Comparison of ENCODE assay signal across 13 cellular contexts in the genomic region with DNA sequence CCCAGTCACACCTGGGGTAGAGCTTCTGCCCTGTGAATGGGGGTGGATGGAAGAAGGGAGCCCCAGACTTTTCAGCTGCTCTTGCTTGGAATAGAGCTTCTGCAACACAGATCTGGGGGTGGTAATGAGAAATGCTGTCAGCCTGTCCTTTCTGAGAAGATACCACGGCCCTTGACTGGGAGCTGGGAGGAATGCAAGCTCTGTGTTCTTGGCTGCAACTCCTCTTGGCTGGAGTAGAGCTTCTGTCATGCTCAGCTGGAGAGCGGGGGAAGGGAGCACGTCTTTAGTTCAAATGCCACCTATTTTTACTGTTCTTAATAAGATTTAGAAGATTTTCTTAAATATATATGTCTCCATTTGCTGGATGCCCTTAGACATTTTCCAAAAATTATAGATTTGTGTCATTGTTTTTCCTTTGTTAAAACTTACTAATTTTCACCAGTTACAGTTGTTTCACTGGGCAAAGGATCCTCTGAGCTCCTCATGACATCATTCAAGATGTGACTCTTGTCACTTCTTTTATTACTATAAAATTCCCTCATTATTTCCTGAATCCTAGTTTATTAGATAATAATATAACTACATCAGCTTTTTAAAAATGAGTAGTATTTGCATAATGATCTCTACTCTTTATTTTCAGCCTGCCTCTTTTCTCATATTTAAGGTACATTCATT.
A peak's percentile ranks its signal among the peaks of the same experiment; 100 is the strongest.
DNase-seq lines count a peak whose midpoint lies in the region; ATAC-seq and TF ChIP-seq lines count a peak whose summit lies in the region.
"Had no signal": no experiment of that assay in that cellular context is flagged by ENCODE, and none has a peak within 500 bp of the region (broad histone marks: within the 10 kb centered on the region; RNA-seq: fewer than 3 reads in every experiment).

No MANE protein-coding gene starts in this region.

- no peak for TF ChIP-seq RAD21 in HCT116 (IDR thresholded peaks at IDR 0.05; ENCODE audit: low read depth)

- H3K4me1 ChIP-seq in HCT116 (ENCODE audit: control insufficient read depth in 1 of 2, insufficient read depth in 2 of 2, low read length in 2 of 2) (no peaks in the 10 kb centered on the region), esophagus muscularis mucosa (peaks cover 12 to 30% (median 22%) of the 10 kb centered on the region in 4 donors), skeletal muscle satellite cell (ENCODE audit: control insufficient read depth, insufficient read depth, low read length) (peaks cover 28% of the 10 kb centered on the region)
- H3K4me1 ChIP-seq: Caco-2 had no signal

- TF ChIP-seq CTCF in HCT116 (IDR thresholded peaks at IDR 0.05 in 2 of 3, conservative IDR thresholded peaks at IDR 0.05 in 1 of 3; ENCODE audit: borderline replicate concordance in 1 of 3, insufficient read depth in 1 of 3, low read depth in 2 of 3, low read length in 2 of 3) (no peak), esophagus muscularis mucosa (IDR thresholded peaks at IDR 0.05) (no peak)

- H3K4me3 ChIP-seq in HCT116 (replicated peaks in 1 of 2; ENCODE audit: low read depth in 1 of 2, low read length in 2 of 2) (no peak overlapping the region), esophagus muscularis mucosa (no peak overlapping the region), skeletal muscle satellite cell (ENCODE audit: low read length) (no peak overlapping the region)

- H3K9me3 ChIP-seq in HCT116 (ENCODE audit: control insufficient read depth in 1 of 2, insufficient read depth in 1 of 2, low read depth in 1 of 2, low read length in 2 of 2) = no peaks in the 10 kb centered on the region
- H3K9me3 ChIP-seq in esophagus muscularis mucosa = no peaks in the 10 kb centered on the region
- H3K9me3 ChIP-seq in skeletal muscle satellite cell (replicated peaks; ENCODE audit: low read length) = no peaks in the 10 kb centered on the region
- H3K9me3 ChIP-seq: Caco-2 had no signal

- H3K79me2 ChIP-seq in HCT116 (ENCODE audit: insufficient read depth, low read length) = no peaks in the 10 kb centered on the region

- peak overlapping the region; percentile 77 for H2AFZ ChIP-seq in HCT116 (ENCODE audit: low read depth, low read length, poor library complexity, severe bottlenecking)

- H3K36me3 ChIP-seq in HCT116 (ENCODE audit: control insufficient read depth in 1 of 2, insufficient read depth in 2 of 2, low read length in 2 of 2) (no peaks in the 10 kb centered on the region), esophagus muscularis mucosa (no peaks in the 10 kb centered on the region), skeletal muscle satellite cell (ENCODE audit: insufficient read depth, low read length) (no peaks in the 10 kb centered on the region)

- CTCF ChIA-PET in HCT116 (lab: Charles Lee) = no interaction called here

- RAD21 ChIA-PET in HCT116 (lab: Charles Lee; ENCODE audit: low non-redundant PET in 1 of 2, low total read pairs in 2 of 2, uncharacterized antibody in 2 of 2, unreplicated experiment in 2 of 2) = no interaction called here

- H3K27me3 ChIP-seq in HCT116 (ENCODE audit: insufficient read depth, low read length) = no peaks in the 10 kb centered on the region
- H3K27me3 ChIP-seq in esophagus muscularis mucosa = no peaks in the 10 kb centered on the region
- H3K27me3 ChIP-seq in skeletal muscle satellite cell (ENCODE audit: control insufficient read depth, insufficient read depth, low read length) = no peaks in the 10 kb centered on the region

- H3K9me2 ChIP-seq in HCT116 (ENCODE audit: insufficient read depth) = no peaks in the 10 kb centered on the region

- H4K20me1 ChIP-seq in HCT116 (ENCODE audit: insufficient read depth) = no peaks in the 10 kb centered on the region

- POLR2A ChIA-PET in HCT116 (lab: Charles Lee) = no interaction called here

- 11% methylated on average over 3 of the region's 3 CpGs for WGBS in esophagus muscularis mucosa

- H3K4me2 ChIP-seq in HCT116 (ENCODE audit: low read length) = no peak overlapping the region
- H3K4me2 ChIP-seq in skeletal muscle satellite cell (ENCODE audit: low read length) = no peak overlapping the region

- ATAC-seq in HCT116 (no peak), HG03095 (IDR thresholded peaks at IDR 0.05; ENCODE audit: unreplicated experiment) (no peak), GM21526 (IDR thresholded peaks at IDR 0.05; ENCODE audit: low FRiP score, unreplicated experiment) (no peak)
- ATAC-seq: naive thymus-derived CD4-positive, alpha-beta T cell had no signal

- no peak for TF ChIP-seq EP300 in esophagus muscularis mucosa (IDR thresholded peaks at IDR 0.05)

- intact Hi-C loops in HCT116 (cut with micrococcal nuclease) = no loop called here
- intact Hi-C loops in esophagus muscularis mucosa (cut with DNase I) = no loop called here

- no peak overlapping the region for H3K27ac ChIP-seq in HCT116 (ENCODE audit: low read depth, low read length)
- peak overlapping the region; percentile 65 to 74 (median 73) for H3K27ac ChIP-seq in esophagus muscularis mucosa (replicated peaks in 1 of 4)

- DNase-seq in HCT116 (ENCODE audit: low read depth, low spot score) (no peak), esophagus muscularis mucosa (ENCODE audit: extremely low spot score) (peak; percentile 93), kidney tubule cell (ENCODE audit: low spot score) (peak; percentile 46), NCI-H2081 (lab: John Stamatoyannopoulos, UW) (no peak), NCI-H2107 (lab: John Stamatoyannopoulos, UW) (no peak)
- DNase-seq: Caco-2; foreskin melanocyte; naive thymus-derived CD4-positive, alpha-beta T cell; NCI-H748 treated with DMSO at 0.1 percent for 48 hours; stimulated activated CD4-positive, alpha-beta T cell treated with anti-CD3 and anti-CD28 coated beads, Interleukin-4, amount 100 ng/mL, for 24 hours had no signal

- no TSS peak for BruUV-seq in HCT116 (replicated peaks; lab: Mats Ljungman, UMichigan)

- H3K9ac ChIP-seq in HCT116 (ENCODE audit: low read length) = no peak overlapping the region
- peak overlapping the region; percentile 31 for H3K9ac ChIP-seq in skeletal muscle satellite cell (ENCODE audit: low read depth, low read length)

- no peak for TF ChIP-seq POLR2A in HCT116 (IDR thresholded peaks at IDR 0.05; ENCODE audit: borderline replicate concordance, extremely low read depth, insufficient read depth, insufficient read length)
- TF ChIP-seq POLR2A in esophagus muscularis mucosa (IDR thresholded peaks at IDR 0.05; ENCODE audit: low read depth) = no peak

TF ChIP-seq in HCT116, 20 proteins besides CTCF, POLR2A, EP300 and RAD21:
- TF ChIP-seq JUND (IDR thresholded peaks at IDR 0.05) (no peak), EZH2phosphoT487 (IDR thresholded peaks at IDR 0.05; ENCODE audit: borderline replicate concordance) (no peak), SIN3A (IDR thresholded peaks at IDR 0.05; ENCODE audit: low read depth) (no peak), ZFX (IDR thresholded peaks at IDR 0.05) (no peak), SRF (IDR thresholded peaks at IDR 0.05; ENCODE audit: low read depth) (no peak)

Comparison
In these comparisons a context has a peak if more than half of its experiments do, and no peak if none do; other contexts are left out.
1. DNase-seq: peak in esophagus muscularis mucosa (single experiment) and kidney tubule cell (single experiment); none in HCT116 (single experiment), NCI-H2081 (0 of 2) and NCI-H2107 (single experiment).